9 cellular contexts compared by ENCODE assay signal in the genomic region with DNA sequence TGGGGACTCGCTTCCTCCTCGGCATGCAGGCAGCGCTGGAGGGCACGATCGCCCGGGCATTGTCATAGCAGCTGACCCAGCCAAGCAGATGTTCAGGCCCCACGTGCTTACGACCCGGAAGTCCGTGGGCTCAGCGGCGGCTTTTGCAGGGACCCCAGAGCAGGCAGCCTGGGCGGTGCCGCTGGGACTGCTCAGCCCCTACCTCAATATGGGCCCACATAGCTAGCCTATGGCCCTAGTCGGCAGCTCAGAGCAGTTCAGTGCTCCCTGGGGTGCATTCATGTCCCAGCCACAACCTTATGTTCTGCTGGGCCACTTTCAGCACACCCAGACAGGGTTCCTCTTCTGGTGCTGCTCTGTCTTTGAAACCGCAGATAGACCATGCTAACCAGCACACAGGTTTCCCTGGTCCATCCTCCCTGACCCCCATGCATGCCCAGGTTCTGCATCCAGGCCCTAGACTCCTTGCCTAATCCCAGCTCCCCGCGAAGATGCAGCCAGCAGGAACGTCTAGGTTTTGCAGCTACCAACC. TPM values are rescaled to one million over a fixed set of nuclear protein-coding genes. Genes with fewer than 3 reads are reported as not detected.
DNase-seq lines count a peak whose midpoint lies in the region; ATAC-seq and TF ChIP-seq lines count a peak whose summit lies in the region.
"Had no signal": no experiment of that assay in that cellular context is flagged by ENCODE, and none has a peak within 500 bp of the region (broad histone marks: within the 10 kb centered on the region; RNA-seq: fewer than 3 reads in every experiment).

No MANE protein-coding gene starts in this region.

- H3K9me3 ChIP-seq in gastroesophageal sphincter (no peaks in the 10 kb centered on the region), parathyroid adenoma (ENCODE audit: control insufficient read depth, low read length) (no peaks in the 10 kb centered on the region), upper lobe of left lung (no peaks in the 10 kb centered on the region)

- TF ChIP-seq POLR2A in NB4 (IDR thresholded peaks at IDR 0.05; ENCODE audit: extremely low read depth, insufficient read length) (peak; percentile 43), gastroesophageal sphincter (IDR thresholded peaks at IDR 0.05) (no peak), upper lobe of left lung (IDR thresholded peaks at IDR 0.05) (peak in 1 of 4 donors; percentile 51)

- H3K4me3 ChIP-seq in GM08714 (ENCODE audit: low read length) (peak overlapping the region; percentile 51; the same call in 1 of the 2 replicates), NB4 (ENCODE audit: low read depth, low read length) (peak overlapping the region; percentile 68), gastroesophageal sphincter (peak overlapping the region; percentile 38 to 50), parathyroid adenoma (ENCODE audit: low read depth, low read length) (peak overlapping the region; percentile 45), upper lobe of left lung (peak overlapping the region in 3 of 4 donors; percentile 42 to 63 (median 54))

- H3K9me3 Mint-ChIP-seq in activated T-helper 17 cell treated with anti-CD3 and anti-CD28 coated beads, Interleukin-2, amount 50 U/mL, for 72 hours = no peaks in the 10 kb centered on the region

- H3K4me1 ChIP-seq in gastroesophageal sphincter = peaks cover 0 to 14% (median 4%) of the 10 kb centered on the region in 3 donors
- H3K4me1 ChIP-seq in parathyroid adenoma = no peaks in the 10 kb centered on the region
- peaks cover 8 to 15% (median 12%) of the 10 kb centered on the region in 4 donors for H3K4me1 ChIP-seq in upper lobe of left lung

- H3K27ac ChIP-seq in gastroesophageal sphincter (peak overlapping the region in 2 of 4 donors; percentile 41 to 56), parathyroid adenoma (no peak overlapping the region), upper lobe of left lung (peak overlapping the region in 3 of 4 donors; percentile 11 to 59 (median 57))

- H3K4me2 ChIP-seq in parathyroid adenoma (ENCODE audit: low read length) = peak overlapping the region; percentile 74

- DNase-seq in NB4 (ENCODE audit: low read depth) (peak; percentile 88), upper lobe of left lung (peak; percentile 81 to 88), NCI-H2107 treated with DMSO at 0.1 percent for 48 hours (lab: John Stamatoyannopoulos, UW; ENCODE audit: unreplicated experiment) (no peak)

- WGBS in gastroesophageal sphincter (ENCODE audit: low coverage in 1 of 2), 2 donors = 41 to 100% methylated on average over 1 to 4 of the region's 19 CpGs
- whole genome bisulfite sequencing in upper lobe of left lung, 2 donors = 24 to 50% methylated on average over 7 to 19 of the region's 19 CpGs

- peak; percentile 93 for ATAC-seq in GM21723 (IDR thresholded peaks at IDR 0.05; ENCODE audit: unreplicated experiment)
- ATAC-seq in activated T-helper 17 cell treated with anti-CD3 and anti-CD28 coated beads, Interleukin-2, amount 50 U/mL, for 72 hours (replicated peaks) = peak; percentile 98
- peak; percentile 75 for ATAC-seq in gastroesophageal sphincter
- ATAC-seq in upper lobe of left lung (ENCODE audit: low FRiP score in 2 of 2) = peak; percentile 69 to 94

- H3K27ac Mint-ChIP-seq in activated T-helper 17 cell treated with anti-CD3 and anti-CD28 coated beads, Interleukin-2, amount 50 U/mL, for 72 hours = peak overlapping the region; percentile 83

- no peaks in the 10 kb centered on the region for H3K4me1 Mint-ChIP-seq in activated T-helper 17 cell treated with anti-CD3 and anti-CD28 coated beads, Interleukin-2, amount 50 U/mL, for 72 hours

- no peaks in the 10 kb centered on the region for H3K79me2 ChIP-seq in parathyroid adenoma

- no peaks in the 10 kb centered on the region for H3K36me3 Mint-ChIP-seq in activated T-helper 17 cell treated with anti-CD3 and anti-CD28 coated beads, Interleukin-2, amount 50 U/mL, for 72 hours (ENCODE audit: low read depth)

- H3K27me3 ChIP-seq in gastroesophageal sphincter = peaks cover 28% of the 10 kb centered on the region
- H3K27me3 ChIP-seq in parathyroid adenoma (ENCODE audit: control insufficient read depth, insufficient read depth, low read length) = no peaks in the 10 kb centered on the region
- H3K27me3 ChIP-seq in upper lobe of left lung = no peaks in the 10 kb centered on the region

- TF ChIP-seq EP300 in gastroesophageal sphincter (IDR thresholded peaks at IDR 0.05) (no peak), upper lobe of left lung (IDR thresholded peaks at IDR 0.05) (no peak)

- TF ChIP-seq CTCF in NB4 (IDR thresholded peaks at IDR 0.05; ENCODE audit: low read depth, low read length) = no peak
- no peak for TF ChIP-seq CTCF in gastroesophageal sphincter (IDR thresholded peaks at IDR 0.05)
- TF ChIP-seq CTCF in parathyroid adenoma (IDR thresholded peaks at IDR 0.05) = no peak
- TF ChIP-seq CTCF in upper lobe of left lung (IDR thresholded peaks at IDR 0.05) = no peak

- no peak overlapping the region for H3K9ac ChIP-seq in parathyroid adenoma

- H3K36me3 ChIP-seq in gastroesophageal sphincter (no peaks in the 10 kb centered on the region), parathyroid adenoma (ENCODE audit: control insufficient read depth, insufficient read depth, low read length) (no peaks in the 10 kb centered on the region), upper lobe of left lung (no peaks in the 10 kb centered on the region)

- peak overlapping the region; percentile 86 for H3K4me3 Mint-ChIP-seq in activated T-helper 17 cell treated with anti-CD3 and anti-CD28 coated beads, Interleukin-2, amount 50 U/mL, for 72 hours

- no peaks in the 10 kb centered on the region for H3K27me3 Mint-ChIP-seq in activated T-helper 17 cell treated with anti-CD3 and anti-CD28 coated beads, Interleukin-2, amount 50 U/mL, for 72 hours

- peak overlapping the region; percentile 74 for H2AFZ ChIP-seq in parathyroid adenoma

RNA-seq across cellular contexts. Expression of gene EIF4A2, which starts 10.4 kb away (rescaled TPM):
- 100 to 1,000 TPM; 266 to 346 TPM for total RNA-seq in activated T-helper 17 cell treated with anti-CD3 and anti-CD28 coated beads, Interleukin-2, amount 50 U/mL, for 72 hours
- 100 to 1,000 TPM; 359 to 660 (median 508) TPM for total RNA-seq in gastroesophageal sphincter
- 100 to 1,000 TPM; 215 to 409 (median 290) TPM for total RNA-seq in upper lobe of left lung

RNA-seq across cellular contexts. Expression of gene RFC4, which starts 33.3 kb away (rescaled TPM):
- 100 to 1,000 TPM in 1 of 2 donors, 10 to 100 TPM in 1; 87.1 to 108 TPM for total RNA-seq in activated T-helper 17 cell treated with anti-CD3 and anti-CD28 coated beads, Interleukin-2, amount 50 U/mL, for 72 hours
- 10 to 100 TPM in 2 of 4 donors, 1 to 10 TPM in 2; 8.1 to 12.2 (median 10.5) TPM for total RNA-seq in gastroesophageal sphincter
- 10 to 100 TPM in 1 of 6 donors, 1 to 10 TPM in 5; 6.0 to 14.9 (median 8.7) TPM for total RNA-seq in upper lobe of left lung

RNA-seq across cellular contexts. Expression of gene KNG1, which starts 55.8 kb away (rescaled TPM):
- total RNA-seq in activated T-helper 17 cell treated with anti-CD3 and anti-CD28 coated beads, Interleukin-2, amount 50 U/mL, for 72 hours = not detected
- not detected for total RNA-seq in gastroesophageal sphincter
- under 1 TPM in 2 of 6 donors, not detected in 4; 0.46 to 0.51 TPM for total RNA-seq in upper lobe of left lung
- total RNA-seq: activated CD8-positive, alpha-beta memory T cell treated with anti-CD3 and anti-CD28 coated beads for 36 hours had no signal

Comparison
In these comparisons a context has a peak if more than half of its experiments do, and no peak if none do; other contexts are left out.
1. RNA of gene RFC4, which starts 33.3 kb away (total RNA-seq): 87.1 to 108 TPM in activated T-helper 17 cell treated with anti-CD3 and anti-CD28 coated beads, Interleukin-2, amount 50 U/mL, for 72 hours; 8.1 to 12.2 TPM in gastroesophageal sphincter and 6.0 to 14.9 TPM in upper lobe of left lung; every median in the first group is over 4 times any median in the second.
2. Peak in every context shown above with its lines, with median percentiles within 50 percentile points of each other: H3K4me3 ChIP-seq and ATAC-seq.